In the genomic region with DNA sequence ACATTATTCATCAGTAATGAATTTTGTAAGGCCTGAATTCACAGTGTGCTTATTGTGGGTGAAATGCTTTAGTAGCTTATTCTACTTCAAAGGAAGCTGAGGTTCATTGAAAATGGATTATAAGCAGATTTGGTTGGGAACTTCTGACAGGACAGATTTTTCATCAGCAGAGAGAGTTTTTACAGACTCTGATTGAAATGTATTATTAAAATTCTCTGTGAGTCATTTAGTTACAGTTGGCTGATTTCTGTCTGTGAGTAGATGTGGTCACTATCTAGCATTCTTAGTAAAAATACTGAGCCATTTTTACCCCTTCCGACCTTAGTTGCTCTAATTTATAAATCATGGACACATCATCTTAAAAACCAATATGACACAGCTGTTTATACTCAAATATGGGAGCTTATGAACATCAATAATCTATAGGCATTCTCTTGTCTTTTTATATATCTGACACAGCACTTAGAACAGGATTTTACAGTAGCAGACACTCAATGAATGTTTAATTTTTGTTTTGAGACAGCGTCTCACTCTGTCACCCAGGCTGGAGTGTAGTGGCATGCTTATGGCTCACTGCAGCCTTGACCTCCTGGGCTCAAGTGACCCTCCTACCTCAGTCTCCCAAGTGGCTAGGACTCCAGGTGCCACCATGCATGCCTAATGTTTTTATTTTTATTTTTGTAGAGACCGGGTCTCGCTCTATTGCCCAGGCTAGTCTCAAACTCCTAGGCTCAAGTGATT, we compare ENCODE assay signal across 15 cellular contexts.
DNase-seq lines count a peak whose midpoint lies in the region; ATAC-seq and TF ChIP-seq lines count a peak whose summit lies in the region.
"Had no signal": no experiment of that assay in that cellular context is flagged by ENCODE, and none has a peak within 500 bp of the region (broad histone marks: within the 10 kb centered on the region; RNA-seq: fewer than 3 reads in every experiment).

No MANE protein-coding gene starts in this region.

- no peak overlapping the region for H2AFZ ChIP-seq in ACC112 (ENCODE audit: low read length, unreplicated experiment)

- no peak overlapping the region for H3K27ac Mint-ChIP-seq in activated T-cell treated with anti-CD3 and anti-CD28 coated beads, Interleukin-2, amount 50 U/mL, for 24 hours

- H3K36me3 ChIP-seq in ACC112 (ENCODE audit: insufficient read depth, low read length), result no peaks in the 10 kb centered on the region

- ATAC-seq in HG03135 (IDR thresholded peaks at IDR 0.05; ENCODE audit: unreplicated experiment) (no peak), GM21786 (IDR thresholded peaks at IDR 0.05; ENCODE audit: unreplicated experiment) (no peak)

- no peaks in the 10 kb centered on the region for H3K9me3 Mint-ChIP-seq in activated T-cell treated with anti-CD3 and anti-CD28 coated beads, Interleukin-2, amount 50 U/mL, for 24 hours

- in situ Hi-C loops in GM13977 (cut with MboI; ENCODE audit: low pct_unique_long_range_greater_than_20kb, low sequenced_read_pairs, unreplicated experiment), result no loop called here

- H3K79me2 ChIP-seq in ACC112 (ENCODE audit: control insufficient read depth, insufficient read depth, low read length, unreplicated experiment), result no peaks in the 10 kb centered on the region

- peaks cover 24% of the 10 kb centered on the region for H3K4me1 Mint-ChIP-seq in activated T-cell treated with anti-CD3 and anti-CD28 coated beads, Interleukin-2, amount 50 U/mL, for 24 hours (ENCODE audit: low read depth)

- no peaks in the 10 kb centered on the region for H3K27me3 Mint-ChIP-seq in activated T-cell treated with anti-CD3 and anti-CD28 coated beads, Interleukin-2, amount 50 U/mL, for 24 hours

- H3K4me3 Mint-ChIP-seq in activated T-cell treated with anti-CD3 and anti-CD28 coated beads, Interleukin-2, amount 50 U/mL, for 24 hours, result no peak overlapping the region

- H3K36me3 Mint-ChIP-seq in activated T-cell treated with anti-CD3 and anti-CD28 coated beads, Interleukin-2, amount 50 U/mL, for 24 hours (ENCODE audit: low read depth), result peaks cover 29% of the 10 kb centered on the region

- no peak for TF ChIP-seq CTCF in GM13977 (IDR thresholded peaks at IDR 0.05; ENCODE audit: extremely low read depth, insufficient read depth, missing control alignments)

- no peaks in the 10 kb centered on the region for H3K27me3 ChIP-seq in ACC112 (ENCODE audit: insufficient read depth, low read length)

- H3K4me3 ChIP-seq in ACC112 (ENCODE audit: low read depth, low read length), result no peak overlapping the region
- H3K4me3 ChIP-seq: skin epidermis had no signal

- H3K27ac ChIP-seq in ACC112 (ENCODE audit: low read depth, low read length), result peak overlapping the region; percentile 15

- peaks cover 46% of the 10 kb centered on the region for H3K4me1 ChIP-seq in ACC112 (ENCODE audit: control insufficient read depth, insufficient read depth, low read length, unreplicated experiment)

- DNase-seq in GM13977 (ENCODE audit: low spot score) (peak; percentile 11), astrocyte of the hippocampus (ENCODE audit: low read depth, low spot score) (peak; percentile 57), kidney tubule cell (ENCODE audit: low spot score) (peak; percentile 80), hippocampal formation (lab: John Stamatoyannopoulos, UW) (no peak)
- DNase-seq in activated T-cell treated with anti-CD3 and anti-CD28 coated beads, Interleukin-2, amount 50 U/mL, for 24 hours, result no peak
- DNase-seq: activated CD4-positive, alpha-beta T cell treated with anti-CD3 and anti-CD28 coated beads, Interleukin-2, amount 50 U/mL, for 1 hour; Calu3; cerebellar nuclear complex; NCI-H2081; NCI-H524 treated with DMSO at 0.1 percent for 48 hours; trophoblast cell had no signal

Comparison
In these comparisons a context has a peak if more than half of its experiments do, and no peak if none do; other contexts are left out.
1. DNase-seq: peak in GM13977 (single experiment), astrocyte of the hippocampus (single experiment) and kidney tubule cell (single experiment); none in hippocampal formation (0 of 2) and activated T-cell treated with anti-CD3 and anti-CD28 coated beads, Interleukin-2, amount 50 U/mL, for 24 hours (single experiment).